In the genomic region with DNA sequence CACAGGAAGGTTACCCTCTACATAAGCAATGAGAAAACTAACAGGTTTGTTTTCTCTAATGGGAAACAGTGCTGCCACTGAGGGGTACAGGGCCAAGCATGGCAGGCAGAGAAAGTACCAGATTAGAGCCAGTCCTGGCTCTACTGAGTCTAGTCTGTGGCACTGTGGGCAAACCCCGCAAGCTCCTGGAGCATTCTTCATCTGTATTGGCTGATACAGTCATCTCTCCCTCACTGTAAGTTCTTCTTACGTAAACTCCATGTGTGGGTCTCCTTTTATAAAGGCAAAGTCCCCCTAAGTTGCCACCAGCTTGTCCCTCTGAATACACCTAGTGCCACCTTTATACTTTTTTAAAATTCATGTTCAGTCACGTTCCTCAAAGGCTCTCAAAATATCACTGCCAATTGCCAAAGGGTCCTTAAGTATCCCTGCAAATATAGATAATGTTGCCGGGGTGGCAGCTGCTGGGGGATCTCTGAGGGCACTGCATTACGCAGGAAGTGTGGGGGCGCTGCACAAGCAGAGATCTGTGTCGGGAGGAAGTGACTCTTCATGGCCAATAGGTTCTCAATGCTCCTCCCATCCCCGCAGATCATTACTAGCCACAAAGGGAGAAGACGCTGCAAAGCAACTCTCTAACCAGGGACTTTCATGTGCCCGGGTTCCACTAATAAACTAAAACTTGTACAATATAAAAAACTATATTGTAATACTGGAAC, we compare ENCODE assay signal across 8 cellular contexts. TPM values are rescaled to one million over a fixed set of nuclear protein-coding genes. Genes with fewer than 3 reads are reported as not detected.
A peak's percentile ranks its signal among the peaks of the same experiment; 100 is the strongest.
DNase-seq lines count a peak whose midpoint lies in the region; ATAC-seq, FAIRE-seq and TF ChIP-seq lines count a peak whose summit lies in the region.

No MANE protein-coding gene starts in this region.

- no peak overlapping the region for H3K4me3 ChIP-seq in K562

- peak; percentile 50; the same call in 1 of the 2 replicates for TF ChIP-seq POLR2A in GM12892 (IDR thresholded peaks at IDR 0.05; ENCODE audit: low read depth, low read length)
- TF ChIP-seq POLR2A in K562 (conservative IDR thresholded peaks at IDR 0.05): no peak

- peaks cover 25% of the 10 kb centered on the region for H4K20me1 ChIP-seq in K562 (replicated peaks; ENCODE audit: control insufficient read depth, insufficient read depth, low read length)

- H3K4me3 Mint-ChIP-seq in T-helper 2 cell treated with Interferon-gamma antibody and Interleukin-4, amounts not matched to agents 5 μg/mL and 100 μg/mL, for 36 hours: peak overlapping the region; percentile 89

- no peaks in the 10 kb centered on the region for H3K9me1 ChIP-seq in K562 (ENCODE audit: control insufficient read depth, insufficient read depth, low read length)

- H2AFZ ChIP-seq in K562 (ENCODE audit: low read depth, low read length): no peak overlapping the region

- H3K27ac ChIP-seq in K562 (ENCODE audit: extremely low read depth, low read depth, low read length): no peak overlapping the region

- CTCF ChIA-PET in K562 (lab: Yijun Ruan, JAX; ENCODE audit: low intra/inter-chr PET ratio): no interaction called here

- no peaks in the 10 kb centered on the region for H3K9me3 Mint-ChIP-seq in T-helper 2 cell treated with Interferon-gamma antibody and Interleukin-4, amounts not matched to agents 5 μg/mL and 100 μg/mL, for 36 hours

- WGBS in K562 (ENCODE audit: insufficient coverage, low coverage, missing lambda C conversion rate): 63% methylated on average over 10 of the region's 10 CpGs

- no TSS peak for BruUV-seq in K562 (replicated peaks; lab: Mats Ljungman, UMichigan)

- TF ChIP-seq RAD21 in K562 (CRISPR knock-in tag; conservative IDR thresholded peaks at IDR 0.05 in 1 of 2, IDR thresholded peaks at IDR 0.05 in 1 of 2): no peak

- in situ Hi-C loops in K562 (cut with MboI): no loop called here

- peak overlapping the region; percentile 97 for H3K27ac Mint-ChIP-seq in T-helper 2 cell treated with Interferon-gamma antibody and Interleukin-4, amounts not matched to agents 5 μg/mL and 100 μg/mL, for 36 hours

- no peaks in the 10 kb centered on the region; the same call in 1 of the 2 replicates for H3K9me3 ChIP-seq in K562 (replicated peaks; ENCODE audit: control insufficient read depth, insufficient read depth, low read depth, low read length)

- peak; percentile 66 for ATAC-seq in HG02885 (IDR thresholded peaks at IDR 0.05; ENCODE audit: poor library complexity, unreplicated experiment)
- peak; percentile 41; the same call in 1 of the 3 replicates for ATAC-seq in K562

- H3K36me3 ChIP-seq in K562 (ENCODE audit: control insufficient read depth, insufficient read depth, low read length): peaks cover 77% of the 10 kb centered on the region

- peak; percentile 57 for FAIRE-seq in GM12892 (lab: Jason Lieb, UNC)
- no peak for FAIRE-seq in K562 (lab: Jason Lieb, UNC)
- FAIRE-seq in RCC 7860 (lab: Jason Lieb, UNC): no peak

- no peaks in the 10 kb centered on the region for H3K27me3 ChIP-seq in K562 (ENCODE audit: control insufficient read depth in 2 of 2, insufficient read depth in 2 of 2, low read length in 2 of 2)

- TF ChIP-seq CTCF in K562 (IDR thresholded peaks at IDR 0.05 in 2 of 3, conservative IDR thresholded peaks at IDR 0.05 in 1 of 3; ENCODE audit: insufficient read depth in 2 of 3, low read depth in 1 of 3, low read length in 3 of 3): no peak

- DNase-seq in GM12892 (ENCODE audit: insufficient read length) (peak; percentile 50), K562 (ENCODE audit: extremely low read depth in 1 of 4, low spot score in 3 of 4) (no peak), EL (no peak), RCC 7860 (ENCODE audit: low spot score) (no peak), COLO668 (lab: John Stamatoyannopoulos, UW; ENCODE audit: unreplicated experiment) (no peak)
- DNase-seq in T-helper 2 cell treated with Interferon-gamma antibody and Interleukin-4, amounts not matched to agents 5 μg/mL and 100 μg/mL, for 36 hours (ENCODE audit: low spot score): peak; percentile 82
- DNase-seq in stimulated activated CD4-positive, alpha-beta T cell treated with anti-CD3 and anti-CD28 coated beads, Interleukin-4, amount 100 ng/mL, for 4 hours: peak; percentile 54 to 79

- H3K36me3 Mint-ChIP-seq in T-helper 2 cell treated with Interferon-gamma antibody and Interleukin-4, amounts not matched to agents 5 μg/mL and 100 μg/mL, for 36 hours (ENCODE audit: low read depth): peaks cover 42% of the 10 kb centered on the region

- peaks cover 96% of the 10 kb centered on the region for H3K79me2 ChIP-seq in K562 (ENCODE audit: control insufficient read depth, insufficient read depth, low read length)

- POLR2A ChIA-PET in K562 (lab: Yijun Ruan, JAX): interaction anchor here (1.7 to 3.5 kb wide), 4 partner anchors 10 to 18 kb away, joined by 6 to 21 read pairs (median 8); no protein-coding TSS in a partner anchor

- H3K9ac ChIP-seq in K562 (ENCODE audit: insufficient read depth in 1 of 2, low read depth in 2 of 2, low read length in 2 of 2): no peak overlapping the region

- H3K4me2 ChIP-seq in K562 (ENCODE audit: insufficient read depth, low read length): no peak overlapping the region

- peaks cover 79% of the 10 kb centered on the region for H3K4me1 Mint-ChIP-seq in T-helper 2 cell treated with Interferon-gamma antibody and Interleukin-4, amounts not matched to agents 5 μg/mL and 100 μg/mL, for 36 hours (ENCODE audit: low read depth)

- intact Hi-C loops in K562 (cut with micrococcal nuclease): no loop called here

- no peaks in the 10 kb centered on the region for H3K27me3 Mint-ChIP-seq in T-helper 2 cell treated with Interferon-gamma antibody and Interleukin-4, amounts not matched to agents 5 μg/mL and 100 μg/mL, for 36 hours (ENCODE audit: low read depth)

- H3K4me1 ChIP-seq in K562 (replicated peaks in 1 of 2; ENCODE audit: control insufficient read depth in 2 of 2, insufficient read depth in 2 of 2, low read length in 2 of 2): peaks cover 3 to 10% of the 10 kb centered on the region in 2 experiments; a peak in 2 of 5 replicates

- no peak for TF ChIP-seq EP300 in K562 (IDR thresholded peaks at IDR 0.05; ENCODE audit: low read length)

TF ChIP-seq in K562, 482 proteins besides CTCF, POLR2A, EP300 and RAD21:
- no peak for TF ChIP-seq CBX5 (IDR thresholded peaks at IDR 0.05; ENCODE audit: borderline replicate concordance, low read depth)
- TF ChIP-seq ELK3 (CRISPR knock-in tag; IDR thresholded peaks at IDR 0.05): no peak
- TF ChIP-seq GABPA (tag; conservative IDR thresholded peaks at IDR 0.05; ENCODE audit: low read depth): 0 out of 2 replicates have a peak, but pooled peaks have one; percentile 17
- TF ChIP-seq POLR2H (tag; IDR thresholded peaks at IDR 0.05; ENCODE audit: low read depth): no peak
- no peak for TF ChIP-seq CREBBP (IDR thresholded peaks at IDR 0.05; ENCODE audit: low read depth, low read length)
- no peak for TF ChIP-seq CBX2 (IDR thresholded peaks at IDR 0.05; ENCODE audit: insufficient read depth, low read length, poor library complexity, severe bottlenecking)
- peak; percentile 25; the same call in 1 of the 2 replicates for TF ChIP-seq EGR1 (conservative IDR thresholded peaks at IDR 0.05)
- peak; percentile 47; the same call in 1 of the 2 replicates for TF ChIP-seq SPI1 (IDR thresholded peaks at IDR 0.05; ENCODE audit: borderline replicate concordance, low read depth, low read length)
TF ChIP-seq in K562: peak in this region for 3.

RNA-seq across cellular contexts. Expression of gene XPO6, which starts 18.8 kb away (rescaled TPM):
- polyA plus RNA-seq in GM12892 (2012; ENCODE audit: missing spikeins): 87.5 TPM
- total RNA-seq in K562 (2011; cell fraction: chromatin; rRNA removed; ENCODE audit: low replicate concordance): 514 and 616 TPM in 2 replicates
- 268 and 281 TPM in 2 replicates for total RNA-seq in K562 (2011; cell fraction: nucleolus; rRNA removed)
- total RNA-seq in K562 (2011; cell fraction: nucleoplasm; rRNA removed): 282 and 295 TPM in 2 replicates
- total RNA-seq in K562 (2014; rRNA removed) (121 and 136 TPM in 2 replicates), K562 (2014; rRNA removed; fragmentation: Illumina TruSeq; extraction: Trizol) (90.7 and 104 TPM in 2 replicates), K562 (2015; rRNA removed; fragmentation: Illumina TruSeq; extraction: Trizol) (101 and 104 TPM in 2 replicates), K562 (2021) (196 and 204 TPM in 2 replicates)
- polyA plus RNA-seq in K562 (2011; rRNA removed) (160 and 184 TPM in 2 replicates), K562 (2014; fragmentation: Illumina TruSeq; extraction: Trizol) (154 and 180 TPM in 2 replicates), K562 (2014; fragmentation: Nextera tagmentation; extraction: Ambion mirVana) (10 to 100 TPM; 11.2 to 31.0 TPM), K562 (2014; rRNA removed) (119 and 141 TPM in 2 replicates)
- polyA plus RNA-seq in K562 (2011; cell fraction: cytosol; rRNA removed): 233 and 372 TPM in 2 replicates
- 242 and 339 TPM in 2 replicates for polyA plus RNA-seq in K562 (2011; cell fraction: nucleus; rRNA removed)
- polyA plus RNA-seq in K562 (2012): 107 and 149 TPM in 2 replicates
- 205 and 308 TPM in 2 replicates for polyA minus RNA-seq in K562 (2011; rRNA and poly(A)+ RNA removed)
- 160 and 194 TPM in 2 replicates for polyA minus RNA-seq in K562 (2011; cell fraction: cytosol; rRNA and poly(A)+ RNA removed)
- 200 and 231 TPM in 2 replicates for polyA minus RNA-seq in K562 (2011; cell fraction: nucleus; rRNA and poly(A)+ RNA removed)

Comparison
In these comparisons a context has a peak if more than half of its experiments do, and no peak if none do; other contexts are left out.
1. DNase-seq: peak in GM12892 (single experiment), T-helper 2 cell treated with Interferon-gamma antibody and Interleukin-4, amounts not matched to agents 5 μg/mL and 100 μg/mL, for 36 hours (single experiment) and stimulated activated CD4-positive, alpha-beta T cell treated with anti-CD3 and anti-CD28 coated beads, Interleukin-4, amount 100 ng/mL, for 4 hours (2 of 2); none in K562 (0 of 4), EL (single experiment), RCC 7860 (single experiment) and COLO668 (single experiment).